8 cellular contexts compared by ENCODE assay signal in genomic region chr21:44817914-44818635, GRCh38.
DNase-seq lines count a peak whose midpoint lies in the region; ATAC-seq and TF ChIP-seq lines count a peak whose summit lies in the region.

TSS of gene SUMO3 (minus strand) at chr21:44818062. CDS start at chr21:44817968, 94 bp downstream.

- H3K9me3 Mint-ChIP-seq in nephron progenitor cell = peaks cover 40% of the 10 kb centered on the region

- H3K27ac Mint-ChIP-seq in nephron progenitor cell = no peak within 1 kb of the TSS

- peaks cover 17% of the 10 kb centered on the region for H3K36me3 Mint-ChIP-seq in nephron progenitor cell (ENCODE audit: low read depth)

- CTCF ChIA-PET in RWPE1 (lab: Yijun Ruan, JAX) = no interaction called here

- no peak for TF ChIP-seq CTCF in RWPE1 (conservative IDR thresholded peaks at IDR 0.05; ENCODE audit: low read depth)
- no peak for TF ChIP-seq CTCF in nephron progenitor cell (IDR thresholded peaks at IDR 0.05)

- peak within 1 kb of the TSS; percentile 83 for H3K27ac ChIP-seq in RWPE1

- peak; percentile 50 for ATAC-seq in GM19452 (IDR thresholded peaks at IDR 0.05; ENCODE audit: unreplicated experiment)
- peak; percentile 75 for ATAC-seq in stimulated activated naive CD8-positive, alpha-beta T cell treated with anti-CD3 and anti-CD28 coated beads, Interleukin-15, Interleukin-2, amounts not matched to agents 100 U/mL and 50 U/mL, for 24 hours

- peaks cover 10% of the 10 kb centered on the region for H3K4me1 Mint-ChIP-seq in nephron progenitor cell

- H3K27me3 Mint-ChIP-seq in nephron progenitor cell (ENCODE audit: low read depth, poor library complexity) = peaks cover 3% of the 10 kb centered on the region

- POLR2A ChIA-PET in RWPE1 (lab: Yijun Ruan, JAX; ENCODE audit: low non-redundant PET) = no interaction called here

- H3K4me3 Mint-ChIP-seq in nephron progenitor cell = peak within 1 kb of the TSS; percentile 69

- peak; percentile 74 for DNase-seq in COR-L47 (lab: John Stamatoyannopoulos, UW)
- peak; percentile 71 for DNase-seq in HPDE6-E6E7 (ENCODE audit: extremely low spot score)
- peak; percentile 87 for DNase-seq in RWPE1 (ENCODE audit: low spot score)
- peak; percentile 85 for DNase-seq in activated effector memory CD4-positive, alpha-beta T cell treated with Interleukin-2 at 50 U/mL for 16 hours
- peak; percentile 45 for DNase-seq in fibroblast of the conjunctiva (ENCODE audit: low read depth)
- peak; percentile 74 for DNase-seq in nephron progenitor cell
- DNase-seq in stimulated activated naive CD8-positive, alpha-beta T cell treated with anti-CD3 and anti-CD28 coated beads, Interleukin-15, Interleukin-2, amounts not matched to agents 100 U/mL and 50 U/mL, for 24 hours = peak; percentile 87

Comparison
In these comparisons a context has a peak if more than half of its experiments do, and no peak if none do; other contexts are left out.
1. Peak in every context shown above with its lines: DNase-seq, ATAC-seq and H3K27ac ChIP-seq.